1 cellular context compared by ENCODE assay signal in the genomic region with DNA sequence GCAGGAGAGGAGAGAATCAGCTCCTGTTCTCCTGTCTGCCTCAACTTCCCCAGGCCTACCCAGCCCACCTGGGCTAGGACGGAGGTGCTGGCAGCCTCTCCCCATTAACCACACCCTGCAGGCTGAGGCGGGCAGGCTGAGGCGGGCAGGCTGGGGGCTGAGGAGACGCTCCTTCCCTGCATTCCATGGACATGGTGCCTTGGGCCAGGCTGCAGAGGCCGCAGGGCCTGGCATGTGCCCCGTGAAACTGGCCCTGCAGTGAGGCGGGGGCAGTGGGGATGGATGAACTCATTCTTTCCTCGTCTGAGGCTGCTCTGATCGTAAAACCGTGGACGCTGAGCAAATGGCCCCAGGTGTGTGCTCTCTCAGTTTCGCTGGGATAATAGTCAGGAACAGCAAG.
TF ChIP-seq lines count a peak whose summit lies in the region.

No MANE protein-coding gene starts in this region.

TF ChIP-seq in GM23338, 12 proteins besides CTCF, POLR2A, EP300 and RAD21 (continued from another document):
- TF ChIP-seq, protein P1, sequence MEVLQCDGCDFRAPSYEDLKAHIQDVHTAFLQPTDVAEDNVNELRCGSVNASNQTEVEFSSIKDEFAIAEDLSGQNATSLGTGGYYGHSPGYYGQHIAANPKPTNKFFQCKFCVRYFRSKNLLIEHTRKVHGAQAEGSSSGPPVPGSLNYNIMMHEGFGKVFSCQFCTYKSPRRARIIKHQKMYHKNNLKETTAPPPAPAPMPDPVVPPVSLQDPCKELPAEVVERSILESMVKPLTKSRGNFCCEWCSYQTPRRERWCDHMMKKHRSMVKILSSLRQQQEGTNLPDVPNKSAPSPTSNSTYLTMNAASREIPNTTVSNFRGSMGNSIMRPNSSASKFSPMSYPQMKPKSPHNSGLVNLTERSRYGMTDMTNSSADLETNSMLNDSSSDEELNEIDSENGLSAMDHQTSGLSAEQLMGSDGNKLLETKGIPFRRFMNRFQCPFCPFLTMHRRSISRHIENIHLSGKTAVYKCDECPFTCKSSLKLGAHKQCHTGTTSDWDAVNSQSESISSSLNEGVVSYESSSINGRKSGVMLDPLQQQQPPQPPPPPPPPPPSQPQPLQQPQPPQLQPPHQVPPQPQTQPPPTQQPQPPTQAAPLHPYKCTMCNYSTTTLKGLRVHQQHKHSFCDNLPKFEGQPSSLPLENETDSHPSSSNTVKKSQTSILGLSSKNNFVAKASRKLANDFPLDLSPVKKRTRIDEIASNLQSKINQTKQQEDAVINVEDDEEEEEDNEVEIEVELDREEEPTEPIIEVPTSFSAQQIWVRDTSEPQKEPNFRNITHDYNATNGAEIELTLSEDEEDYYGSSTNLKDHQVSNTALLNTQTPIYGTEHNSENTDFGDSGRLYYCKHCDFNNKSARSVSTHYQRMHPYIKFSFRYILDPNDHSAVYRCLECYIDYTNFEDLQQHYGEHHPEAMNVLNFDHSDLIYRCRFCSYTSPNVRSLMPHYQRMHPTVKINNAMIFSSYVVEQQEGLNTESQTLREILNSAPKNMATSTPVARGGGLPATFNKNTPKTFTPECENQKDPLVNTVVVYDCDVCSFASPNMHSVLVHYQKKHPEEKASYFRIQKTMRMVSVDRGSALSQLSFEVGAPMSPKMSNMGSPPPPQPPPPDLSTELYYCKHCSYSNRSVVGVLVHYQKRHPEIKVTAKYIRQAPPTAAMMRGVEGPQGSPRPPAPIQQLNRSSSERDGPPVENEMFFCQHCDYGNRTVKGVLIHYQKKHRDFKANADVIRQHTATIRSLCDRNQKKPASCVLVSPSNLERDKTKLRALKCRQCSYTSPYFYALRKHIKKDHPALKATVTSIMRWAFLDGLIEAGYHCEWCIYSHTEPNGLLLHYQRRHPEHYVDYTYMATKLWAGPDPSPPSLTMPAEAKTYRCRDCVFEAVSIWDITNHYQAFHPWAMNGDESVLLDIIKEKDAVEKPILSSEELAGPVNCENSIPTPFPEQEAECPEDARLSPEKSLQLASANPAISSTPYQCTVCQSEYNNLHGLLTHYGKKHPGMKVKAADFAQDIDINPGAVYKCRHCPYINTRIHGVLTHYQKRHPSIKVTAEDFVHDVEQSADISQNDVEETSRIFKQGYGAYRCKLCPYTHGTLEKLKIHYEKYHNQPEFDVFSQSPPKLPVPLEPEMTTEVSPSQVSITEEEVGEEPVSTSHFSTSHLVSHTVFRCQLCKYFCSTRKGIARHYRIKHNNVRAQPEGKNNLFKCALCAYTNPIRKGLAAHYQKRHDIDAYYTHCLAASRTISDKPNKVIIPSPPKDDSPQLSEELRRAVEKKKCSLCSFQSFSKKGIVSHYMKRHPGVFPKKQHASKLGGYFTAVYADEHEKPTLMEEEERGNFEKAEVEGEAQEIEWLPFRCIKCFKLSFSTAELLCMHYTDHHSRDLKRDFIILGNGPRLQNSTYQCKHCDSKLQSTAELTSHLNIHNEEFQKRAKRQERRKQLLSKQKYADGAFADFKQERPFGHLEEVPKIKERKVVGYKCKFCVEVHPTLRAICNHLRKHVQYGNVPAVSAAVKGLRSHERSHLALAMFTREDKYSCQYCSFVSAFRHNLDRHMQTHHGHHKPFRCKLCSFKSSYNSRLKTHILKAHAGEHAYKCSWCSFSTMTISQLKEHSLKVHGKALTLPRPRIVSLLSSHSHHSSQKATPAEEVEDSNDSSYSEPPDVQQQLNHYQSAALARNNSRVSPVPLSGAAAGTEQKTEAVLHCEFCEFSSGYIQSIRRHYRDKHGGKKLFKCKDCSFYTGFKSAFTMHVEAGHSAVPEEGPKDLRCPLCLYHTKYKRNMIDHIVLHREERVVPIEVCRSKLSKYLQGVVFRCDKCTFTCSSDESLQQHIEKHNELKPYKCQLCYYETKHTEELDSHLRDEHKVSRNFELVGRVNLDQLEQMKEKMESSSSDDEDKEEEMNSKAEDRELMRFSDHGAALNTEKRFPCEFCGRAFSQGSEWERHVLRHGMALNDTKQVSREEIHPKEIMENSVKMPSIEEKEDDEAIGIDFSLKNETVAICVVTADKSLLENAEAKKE (CRISPR knock-in tag; IDR thresholded peaks at IDR 0.05): no peak
- no peak for TF ChIP-seq CREB1 (CRISPR knock-in tag; IDR thresholded peaks at IDR 0.05; ENCODE audit: low read depth)
- TF ChIP-seq NANOG (IDR thresholded peaks at IDR 0.05; ENCODE audit: borderline replicate concordance): no peak
- TF ChIP-seq ZNF114 (CRISPR knock-in tag; IDR thresholded peaks at IDR 0.05): no peak
- no peak for TF ChIP-seq JUNB (IDR thresholded peaks at IDR 0.05; ENCODE audit: unreplicated experiment)
- TF ChIP-seq, protein P2, sequence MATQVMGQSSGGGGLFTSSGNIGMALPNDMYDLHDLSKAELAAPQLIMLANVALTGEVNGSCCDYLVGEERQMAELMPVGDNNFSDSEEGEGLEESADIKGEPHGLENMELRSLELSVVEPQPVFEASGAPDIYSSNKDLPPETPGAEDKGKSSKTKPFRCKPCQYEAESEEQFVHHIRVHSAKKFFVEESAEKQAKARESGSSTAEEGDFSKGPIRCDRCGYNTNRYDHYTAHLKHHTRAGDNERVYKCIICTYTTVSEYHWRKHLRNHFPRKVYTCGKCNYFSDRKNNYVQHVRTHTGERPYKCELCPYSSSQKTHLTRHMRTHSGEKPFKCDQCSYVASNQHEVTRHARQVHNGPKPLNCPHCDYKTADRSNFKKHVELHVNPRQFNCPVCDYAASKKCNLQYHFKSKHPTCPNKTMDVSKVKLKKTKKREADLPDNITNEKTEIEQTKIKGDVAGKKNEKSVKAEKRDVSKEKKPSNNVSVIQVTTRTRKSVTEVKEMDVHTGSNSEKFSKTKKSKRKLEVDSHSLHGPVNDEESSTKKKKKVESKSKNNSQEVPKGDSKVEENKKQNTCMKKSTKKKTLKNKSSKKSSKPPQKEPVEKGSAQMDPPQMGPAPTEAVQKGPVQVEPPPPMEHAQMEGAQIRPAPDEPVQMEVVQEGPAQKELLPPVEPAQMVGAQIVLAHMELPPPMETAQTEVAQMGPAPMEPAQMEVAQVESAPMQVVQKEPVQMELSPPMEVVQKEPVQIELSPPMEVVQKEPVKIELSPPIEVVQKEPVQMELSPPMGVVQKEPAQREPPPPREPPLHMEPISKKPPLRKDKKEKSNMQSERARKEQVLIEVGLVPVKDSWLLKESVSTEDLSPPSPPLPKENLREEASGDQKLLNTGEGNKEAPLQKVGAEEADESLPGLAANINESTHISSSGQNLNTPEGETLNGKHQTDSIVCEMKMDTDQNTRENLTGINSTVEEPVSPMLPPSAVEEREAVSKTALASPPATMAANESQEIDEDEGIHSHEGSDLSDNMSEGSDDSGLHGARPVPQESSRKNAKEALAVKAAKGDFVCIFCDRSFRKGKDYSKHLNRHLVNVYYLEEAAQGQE (IDR thresholded peaks at IDR 0.05; ENCODE audit: unreplicated experiment): no peak
- TF ChIP-seq POLR2AphosphoS5 (IDR thresholded peaks at IDR 0.05; ENCODE audit: low read depth): no peak
- TF ChIP-seq ZNF331 (CRISPR knock-in tag; IDR thresholded peaks at IDR 0.05; ENCODE audit: low read depth): no peak
